11 cellular contexts compared by ENCODE assay signal in genomic region chr17:28185658-28186057, GRCh38.
"Had no signal": no experiment of that assay in that cellular context is flagged by ENCODE, and none has a peak within 500 bp of the region (broad histone marks: within the 10 kb centered on the region; RNA-seq: fewer than 3 reads in every experiment).

No MANE protein-coding gene starts in this region.

- FAIRE-seq: H1, H54 had no signal

- H3K27ac ChIP-seq: GM23248 had no signal

- H3K4me3 Mint-ChIP-seq: GM23338, H9, HFFc6 had no signal

- DNase-seq: GM23248, GOT3, H7, H9, HCEC 1CT, HFFc6 had no signal

- H2AFZ ChIP-seq: GM23248, GM23338 had no signal

- H3K4me1 Mint-ChIP-seq: GM23338, H9 had no signal

- H3K36me3 ChIP-seq: HAP-1 had no signal

- ATAC-seq: GM23338, HCT116 had no signal

- H3K4me2 ChIP-seq: GM23338 had no signal

- H3K27ac Mint-ChIP-seq: GM23338, H9, HFFc6 had no signal

- H3K9ac ChIP-seq: GM23248 had no signal

- H3K4me3 ChIP-seq: GM23248, GM23338, HAP-1 had no signal

- H3K9me3 ChIP-seq: HAP-1 had no signal
